Comparison of ENCODE assay signal across 24 cellular contexts in genomic region chr22:35905894-35906293, GRCh38.
"Had no signal": no experiment of that assay in that cellular context is flagged by ENCODE, and none has a peak within 500 bp of the region (broad histone marks: within the 10 kb centered on the region; RNA-seq: fewer than 3 reads in every experiment).

No MANE protein-coding gene starts in this region.

- H3K9me3 ChIP-seq: adrenal gland, pancreas, stomach, suprapubic skin, tibial nerve, vagina had no signal

- DNase-seq: activated CD4-positive, alpha-beta T cell treated with anti-CD3 and anti-CD28 coated beads for 1 hour; activated CD4-positive, alpha-beta T cell treated with anti-CD3 and anti-CD28 coated beads, Interleukin-2, amount 50 U/mL, for 1 hour; activated gamma-delta T cell treated with Interleukin-2 at 50 U/mL for 16 hours; activated T-cell treated with anti-CD3 and anti-CD28 coated beads, Interleukin-2, amount 50 U/mL, for 1 hour; adrenal gland; cortex of kidney; endodermal cell; erythroblast; foreskin keratinocyte; hippocampal formation; kidney glomerular epithelial cell; pancreas; small intestine; stimulated activated CD4-positive, alpha-beta T cell treated with anti-CD3 and anti-CD28 coated beads, Interleukin-15, amount 100 ng/mL, for 24 hours; stomach; T-helper 1 cell had no signal

- H3K27me3 ChIP-seq: adrenal gland, foreskin keratinocyte, pancreas, stomach, suprapubic skin, tibial nerve, vagina had no signal

- H3K36me3 ChIP-seq: adrenal gland, pancreas, stomach, suprapubic skin, tibial nerve, vagina had no signal

- H3K36me3 Mint-ChIP-seq: stimulated activated memory B cell treated with anti-CD40 and anti-IgM and Interleukin-4, amounts not matched to agents 10 μg/mL and 1 μg/mL and 100 μg/mL, for 72 hours had no signal

- H3K4me3 Mint-ChIP-seq: activated naive CD8-positive, alpha-beta T cell; endodermal cell; nephron; stimulated activated memory B cell treated with anti-CD40 and anti-IgM and Interleukin-4, amounts not matched to agents 10 μg/mL and 1 μg/mL and 100 μg/mL, for 72 hours had no signal

- FAIRE-seq: pancreas, small intestine, TTC549 had no signal

- H3K9me3 Mint-ChIP-seq: endodermal cell; nephron; stimulated activated memory B cell treated with anti-CD40 and anti-IgM and Interleukin-4, amounts not matched to agents 10 μg/mL and 1 μg/mL and 100 μg/mL, for 72 hours had no signal

- H3K4me3 ChIP-seq: adrenal gland, pancreas, stomach, suprapubic skin, tibial nerve, vagina had no signal

- H3K27ac ChIP-seq: adrenal gland, foreskin keratinocyte, pancreas, stomach, suprapubic skin, tibial nerve, vagina had no signal

- H3K27ac Mint-ChIP-seq: activated naive CD8-positive, alpha-beta T cell; endodermal cell; stimulated activated memory B cell treated with anti-CD40 and anti-IgM and Interleukin-4, amounts not matched to agents 10 μg/mL and 1 μg/mL and 100 μg/mL, for 72 hours had no signal

- ATAC-seq: foreskin keratinocyte; pancreas; sciatic nerve; stimulated activated memory B cell treated with anti-CD40 and anti-IgM and Interleukin-4, amounts not matched to agents 10 μg/mL and 1 μg/mL and 100 μg/mL, for 72 hours had no signal
